Comparison of ENCODE assay signal across 10 cellular contexts in genomic region chr6:21522773-21523490, GRCh38.
A peak's percentile ranks its signal among the peaks of the same experiment; 100 is the strongest.
DNase-seq lines count a peak whose midpoint lies in the region; ATAC-seq and TF ChIP-seq lines count a peak whose summit lies in the region.
"Had no signal": no experiment of that assay in that cellular context is flagged by ENCODE, and none has a peak within 500 bp of the region (broad histone marks: within the 10 kb centered on the region; RNA-seq: fewer than 3 reads in every experiment).

No MANE protein-coding gene starts in this region.

- H3K27me3 ChIP-seq in left ventricle myocardium inferior (ENCODE audit: low read depth) (no peaks in the 10 kb centered on the region), right atrium auricular region (no peaks in the 10 kb centered on the region)
- H3K27me3 ChIP-seq: BLaER1 treated with 17β-estradiol and CSF1 and Interleukin-3, amounts not matched to agents 10 nM and 100 nM; esophagus muscularis mucosa had no signal

- ATAC-seq in HG03342 (IDR thresholded peaks at IDR 0.05; ENCODE audit: unreplicated experiment) (no peak), HG02759 (IDR thresholded peaks at IDR 0.05; ENCODE audit: unreplicated experiment) (no peak)

- no peaks in the 10 kb centered on the region for H3K9me3 ChIP-seq in left ventricle myocardium inferior (replicated peaks)
- H3K9me3 ChIP-seq in right atrium auricular region: no peaks in the 10 kb centered on the region
- H3K9me3 ChIP-seq: BLaER1 treated with 17β-estradiol and CSF1 and Interleukin-3, amounts not matched to agents 10 nM and 100 nM; esophagus muscularis mucosa had no signal

- no peak for DNase-seq in left ventricle myocardium inferior
- no peak for DNase-seq in right atrium auricular region (ENCODE audit: low spot score)
- DNase-seq in NCI-H2227 (lab: John Stamatoyannopoulos, UW; ENCODE audit: unreplicated experiment): peak; percentile 47
- no peak for DNase-seq in choroid plexus epithelial cell (ENCODE audit: low read depth)
- DNase-seq in retinal pigment epithelial cell (ENCODE audit: low read depth): no peak
- DNase-seq in mucosa of gallbladder (ENCODE audit: low spot score): no peak

- intact Hi-C loops in left ventricle myocardium inferior (cut with micrococcal nuclease): no loop called here

- H3K27ac ChIP-seq in left ventricle myocardium inferior (replicated peaks) (no peak overlapping the region), right atrium auricular region (peak overlapping the region in 1 of 2 donors; percentile 14)
- H3K27ac ChIP-seq: BLaER1 treated with 17β-estradiol and CSF1 and Interleukin-3, amounts not matched to agents 10 nM and 100 nM; esophagus muscularis mucosa had no signal

- H3K4me1 ChIP-seq in left ventricle myocardium inferior (no peaks in the 10 kb centered on the region), right atrium auricular region (no peaks in the 10 kb centered on the region)
- H3K4me1 ChIP-seq: BLaER1 treated with 17β-estradiol and CSF1 and Interleukin-3, amounts not matched to agents 10 nM and 100 nM; esophagus muscularis mucosa had no signal

- peak overlapping the region; percentile 22 for H3K4me3 ChIP-seq in left ventricle myocardium inferior
- H3K4me3 ChIP-seq in right atrium auricular region: peak overlapping the region in 1 of 2 donors; percentile 21
- no peak overlapping the region for H3K4me3 ChIP-seq in choroid plexus epithelial cell (ENCODE audit: low read depth, low read length)
- no peak overlapping the region for H3K4me3 ChIP-seq in retinal pigment epithelial cell (ENCODE audit: low read length)
- H3K4me3 ChIP-seq: BLaER1 treated with 17β-estradiol and CSF1 and Interleukin-3, amounts not matched to agents 10 nM and 100 nM; esophagus muscularis mucosa had no signal

- H3K36me3 ChIP-seq in left ventricle myocardium inferior (no peaks in the 10 kb centered on the region), right atrium auricular region (no peaks in the 10 kb centered on the region)
- H3K36me3 ChIP-seq: BLaER1 treated with 17β-estradiol and CSF1 and Interleukin-3, amounts not matched to agents 10 nM and 100 nM; esophagus muscularis mucosa had no signal

- peak; percentile 24 for TF ChIP-seq CTCF in left ventricle myocardium inferior (IDR thresholded peaks at IDR 0.05; ENCODE audit: borderline replicate concordance)
- no peak for TF ChIP-seq CTCF in right atrium auricular region (IDR thresholded peaks at IDR 0.05)
- peak; percentile 3 for TF ChIP-seq CTCF in choroid plexus epithelial cell (conservative IDR thresholded peaks at IDR 0.05; ENCODE audit: low read depth, low read length)
- peak; percentile 10 for TF ChIP-seq CTCF in retinal pigment epithelial cell (conservative IDR thresholded peaks at IDR 0.05; ENCODE audit: low read depth, low read length)

Comparison
In these comparisons a context has a peak if more than half of its experiments do, and no peak if none do; other contexts are left out.
1. CTCF ChIP-seq: peak in left ventricle myocardium inferior (single experiment), choroid plexus epithelial cell (single experiment) and retinal pigment epithelial cell (single experiment); none in right atrium auricular region (0 of 2).